Comparison of ENCODE assay signal across 8 cellular contexts in genomic region chr6:5173862-5174643, GRCh38.
A peak's percentile ranks its signal among the peaks of the same experiment; 100 is the strongest.
DNase-seq lines count a peak whose midpoint lies in the region; ATAC-seq and TF ChIP-seq lines count a peak whose summit lies in the region.

No MANE protein-coding gene starts in this region.

- H3K4me1 Mint-ChIP-seq in mesothelial cell of epicardium: peaks cover 15% of the 10 kb centered on the region

- no peaks in the 10 kb centered on the region for H3K36me3 Mint-ChIP-seq in mesothelial cell of epicardium

- H3K9me3 Mint-ChIP-seq in mesothelial cell of epicardium: no peaks in the 10 kb centered on the region

- no peak overlapping the region for H3K4me3 Mint-ChIP-seq in mesothelial cell of epicardium

- DNase-seq in GDM1 (lab: John Stamatoyannopoulos, UW) (peak; percentile 68), activated T-cell treated with anti-CD3 and anti-CD28 coated beads for 1 hour (ENCODE audit: low read depth) (peak; percentile 24), mesothelial cell of epicardium (ENCODE audit: low spot score in 2 of 2, unreplicated experiment in 2 of 2) (no peak), H4 (ENCODE audit: low spot score) (no peak), NCI-H1694 treated with DMSO at 0.1 percent for 48 hours (lab: John Stamatoyannopoulos, UW) (no peak), GF-D8 (lab: John Stamatoyannopoulos, UW) (no peak)

- H3K27me3 Mint-ChIP-seq in mesothelial cell of epicardium (ENCODE audit: low read depth): no peaks in the 10 kb centered on the region

- ATAC-seq in GM19463 (IDR thresholded peaks at IDR 0.05; ENCODE audit: unreplicated experiment) (peak; percentile 96), HG03520 (IDR thresholded peaks at IDR 0.05; ENCODE audit: unreplicated experiment) (peak; percentile 87)

- no peak for TF ChIP-seq CTCF in mesothelial cell of epicardium (IDR thresholded peaks at IDR 0.05; ENCODE audit: unreplicated experiment)

- H3K27ac Mint-ChIP-seq in mesothelial cell of epicardium: peak overlapping the region; percentile 35

Comparison
In these comparisons a context has a peak if more than half of its experiments do, and no peak if none do; other contexts are left out.
1. DNase-seq: peak in GDM1 (single experiment) and activated T-cell treated with anti-CD3 and anti-CD28 coated beads for 1 hour (single experiment); none in mesothelial cell of epicardium (0 of 2), H4 (single experiment), NCI-H1694 treated with DMSO at 0.1 percent for 48 hours (single experiment) and GF-D8 (single experiment).